In genomic region chr4:123299212-123299651, GRCh38 we compare ENCODE assay signal across 8 cellular contexts.
DNase-seq lines count a peak whose midpoint lies in the region; ATAC-seq and TF ChIP-seq lines count a peak whose summit lies in the region.
"Had no signal": no experiment of that assay in that cellular context is flagged by ENCODE, and none has a peak within 500 bp of the region (broad histone marks: within the 10 kb centered on the region; RNA-seq: fewer than 3 reads in every experiment).

No MANE protein-coding gene starts in this region.

- peak; percentile 77 for ATAC-seq in gastroesophageal sphincter
- ATAC-seq in HG03095 (IDR thresholded peaks at IDR 0.05; ENCODE audit: unreplicated experiment): no peak

- H3K36me3 ChIP-seq in gastroesophageal sphincter: no peaks in the 10 kb centered on the region
- H3K36me3 ChIP-seq: ascending aorta had no signal

- TF ChIP-seq EP300 in gastroesophageal sphincter (IDR thresholded peaks at IDR 0.05): no peak

- no peaks in the 10 kb centered on the region for H3K9me3 ChIP-seq in gastroesophageal sphincter
- H3K9me3 ChIP-seq: ascending aorta had no signal

- DNase-seq in HS-5 (ENCODE audit: low read depth) (peak; percentile 40), amniotic epithelial cell (ENCODE audit: low read depth) (peak; percentile 75), smooth muscle cell of the brain vasculature (ENCODE audit: low read depth, low spot score) (peak; percentile 41), DMS153 treated with DMSO at 0.1 percent for 48 hours (lab: John Stamatoyannopoulos, UW; ENCODE audit: unreplicated experiment) (no peak), NCI-H82 treated with DMSO at 0.1 percent for 48 hours (lab: John Stamatoyannopoulos, UW; ENCODE audit: unreplicated experiment) (no peak)

- TF ChIP-seq POLR2A in gastroesophageal sphincter (IDR thresholded peaks at IDR 0.05): no peak

- peak overlapping the region in 2 of 4 donors; percentile 28 to 44 for H3K27ac ChIP-seq in gastroesophageal sphincter
- H3K27ac ChIP-seq: ascending aorta had no signal

- TF ChIP-seq CTCF in gastroesophageal sphincter (IDR thresholded peaks at IDR 0.05): no peak

- no peaks in the 10 kb centered on the region for H3K4me1 ChIP-seq in gastroesophageal sphincter

- no peak overlapping the region for H3K4me3 ChIP-seq in gastroesophageal sphincter
- H3K4me3 ChIP-seq: ascending aorta had no signal

- no peaks in the 10 kb centered on the region for H3K27me3 ChIP-seq in gastroesophageal sphincter
- H3K27me3 ChIP-seq: ascending aorta had no signal

Comparison
In these comparisons a context has a peak if more than half of its experiments do, and no peak if none do; other contexts are left out.
1. DNase-seq: peak in HS-5 (single experiment), amniotic epithelial cell (single experiment) and smooth muscle cell of the brain vasculature (single experiment); none in DMS153 treated with DMSO at 0.1 percent for 48 hours (single experiment) and NCI-H82 treated with DMSO at 0.1 percent for 48 hours (single experiment).